Comparison of ENCODE assay signal across 21 cellular contexts in genomic region chr1:94281361-94282142, GRCh38. TPM values are rescaled to one million over a fixed set of nuclear protein-coding genes. Genes with fewer than 3 reads are reported as not detected.
DNase-seq lines count a peak whose midpoint lies in the region; FAIRE-seq and TF ChIP-seq lines count a peak whose summit lies in the region.
"Had no signal": no experiment of that assay in that cellular context is flagged by ENCODE, and none has a peak within 500 bp of the region (broad histone marks: within the 10 kb centered on the region; RNA-seq: fewer than 3 reads in every experiment).

No MANE protein-coding gene starts in this region.

- peak overlapping the region; percentile 21 for H3K27ac ChIP-seq in endothelial cell of umbilical vein (ENCODE audit: insufficient read depth, low read depth, low read length)
- H3K27ac ChIP-seq: epithelial cell of prostate, gastroesophageal sphincter, parathyroid adenoma, upper lobe of right lung had no signal

- dilution Hi-C loops in endothelial cell of umbilical vein (cut with MboI; ENCODE audit: extremely low pct_ligation_motif_present, low sequenced_read_pairs) = no loop called here

- H4K20me1 ChIP-seq in endothelial cell of umbilical vein (replicated peaks; ENCODE audit: control insufficient read depth, extremely low read depth, insufficient read depth, low read length) = no peaks in the 10 kb centered on the region

- peak overlapping the region; percentile 42 for H3K4me2 ChIP-seq in endothelial cell of umbilical vein (ENCODE audit: insufficient read depth, low read length)

- CTCF ChIA-PET in endothelial cell of umbilical vein (lab: Charles Lee) = interaction anchor here (1.3 to 1.6 kb wide), 2 partner anchors 16 to 23 kb away, joined by 3 read pairs; no protein-coding TSS in a partner anchor

- DNase-seq in ELR (ENCODE audit: low read depth) (peak; percentile 55), RCC 7860 (ENCODE audit: low spot score) (peak; percentile 55), endothelial cell of umbilical vein (ENCODE audit: low read depth, low spot score) (no peak), lung microvascular endothelial cell (ENCODE audit: low read depth in 2 of 2) (peak; percentile 45 to 57), DMS79 treated with DMSO at 0.1 percent for 48 hours (lab: John Stamatoyannopoulos, UW) (no peak), hippocampal formation (lab: John Stamatoyannopoulos, UW) (no peak)
- no peak for DNase-seq in activated CD4-positive, alpha-beta T cell treated with anti-CD3 and anti-CD28 coated beads, Interleukin-2, amount 50 U/mL, for 4 hours
- DNase-seq: activated T-cell treated with anti-CD3 and anti-CD28 coated beads, Interleukin-2, amount 50 U/mL, for 1 hour; amniotic stem cell; GOT3; KG1; left cardiac atrium; mesendoderm; naive thymus-derived CD8-positive, alpha-beta T cell; NCI-H524 treated with DMSO at 0.1 percent for 48 hours; RPMI8226; substantia nigra; upper lobe of right lung had no signal

- no peak for TF ChIP-seq POLR2A in endothelial cell of umbilical vein (IDR thresholded peaks at IDR 0.05; ENCODE audit: low read depth, low read length)

- peak overlapping the region; percentile 26 for H2AFZ ChIP-seq in endothelial cell of umbilical vein (ENCODE audit: low read depth, low read length)
- H2AFZ ChIP-seq: parathyroid adenoma had no signal

- intact Hi-C loops in endothelial cell of umbilical vein (cut with micrococcal nuclease) = no loop called here

- TF ChIP-seq CTCF in endothelial cell of umbilical vein (IDR thresholded peaks at IDR 0.05; ENCODE audit: extremely low read depth in 1 of 2, insufficient read depth in 1 of 2, low read depth in 1 of 2, low read length in 2 of 2) = no peak

- no peak overlapping the region for H3K9ac ChIP-seq in endothelial cell of umbilical vein (replicated peaks; ENCODE audit: extremely low read depth, insufficient read depth, low read length)
- H3K9ac ChIP-seq: parathyroid adenoma had no signal

- POLR2A ChIA-PET in endothelial cell of umbilical vein (lab: Charles Lee) = no interaction called here

- no peaks in the 10 kb centered on the region for H3K9me3 ChIP-seq in endothelial cell of umbilical vein (replicated peaks; ENCODE audit: control insufficient read depth, insufficient read depth, low read length)
- H3K9me3 ChIP-seq: gastroesophageal sphincter, upper lobe of right lung had no signal

- no peak overlapping the region for H3K4me3 ChIP-seq in endothelial cell of umbilical vein (replicated peaks in 1 of 3; ENCODE audit: insufficient read depth in 1 of 3, low read depth in 1 of 3, low read length in 3 of 3)
- H3K4me3 ChIP-seq: gastroesophageal sphincter, upper lobe of right lung had no signal

- no peaks in the 10 kb centered on the region for H3K9me1 ChIP-seq in endothelial cell of umbilical vein (replicated peaks; ENCODE audit: control insufficient read depth, extremely low read depth, insufficient read depth, low read length)

- no peaks in the 10 kb centered on the region for H3K79me2 ChIP-seq in endothelial cell of umbilical vein (ENCODE audit: control insufficient read depth, insufficient read depth, low read length)
- H3K79me2 ChIP-seq: parathyroid adenoma had no signal

- no TSS peak for BruUV-seq in endothelial cell of umbilical vein (replicated peaks; lab: Mats Ljungman, UMichigan)

- FAIRE-seq in RCC 7860 (lab: Jason Lieb, UNC) = peak; percentile 33
- FAIRE-seq in endothelial cell of umbilical vein (lab: Jason Lieb, UNC) = peak; percentile 67

- H3K4me1 ChIP-seq in endothelial cell of umbilical vein (ENCODE audit: control insufficient read depth, extremely low read depth, insufficient read depth, low read length) = peaks cover 47% of the 10 kb centered on the region
- H3K4me1 ChIP-seq: parathyroid adenoma had no signal

- no peaks in the 10 kb centered on the region for H3K27me3 ChIP-seq in endothelial cell of umbilical vein (ENCODE audit: control insufficient read depth in 2 of 2, insufficient read depth in 2 of 2, low read length in 2 of 2)
- H3K27me3 ChIP-seq: gastroesophageal sphincter, upper lobe of right lung had no signal

- no peaks in the 10 kb centered on the region for H3K36me3 ChIP-seq in endothelial cell of umbilical vein (ENCODE audit: control insufficient read depth in 2 of 2, extremely low read depth in 1 of 2, insufficient read depth in 2 of 2, low read length in 2 of 2)
- H3K36me3 ChIP-seq: gastroesophageal sphincter, upper lobe of right lung had no signal

TF ChIP-seq in endothelial cell of umbilical vein, 7 proteins besides CTCF, POLR2A, EP300 and RAD21:
- TF ChIP-seq MYC (IDR thresholded peaks at IDR 0.05; ENCODE audit: low read depth, low read length) (no peak), GATA2 (IDR thresholded peaks at IDR 0.05; ENCODE audit: insufficient read depth, insufficient read length, low read depth, low read length) (peak; percentile 18)

RNA-seq across cellular contexts. Expression of gene ARHGAP29, which starts 44.2 kb away (rescaled TPM):
- 199 and 215 TPM in 2 replicates for total RNA-seq in endothelial cell of umbilical vein
- polyA plus RNA-seq in endothelial cell of umbilical vein = 47.2 and 56.3 TPM in 2 replicates
- polyA plus RNA-seq in endothelial cell of umbilical vein (2011; cell fraction: cytosol; rRNA removed) = 59.2 and 63.7 TPM in 2 replicates
- 194 and 251 TPM in 2 replicates for polyA plus RNA-seq in endothelial cell of umbilical vein (2011; cell fraction: nucleus; rRNA removed)
- 93.5 and 141 TPM in 2 replicates for polyA plus RNA-seq in endothelial cell of umbilical vein (2012)
- 189 and 190 TPM in 2 replicates for polyA minus RNA-seq in endothelial cell of umbilical vein
- polyA minus RNA-seq in endothelial cell of umbilical vein (2011; cell fraction: cytosol; rRNA and poly(A)+ RNA removed) = 2.3 TPM
- 458 and 651 TPM in 2 replicates for polyA minus RNA-seq in endothelial cell of umbilical vein (2011; cell fraction: nucleus; rRNA and poly(A)+ RNA removed)
- total RNA-seq in lung microvascular endothelial cell = 144 and 201 TPM in 2 replicates
- total RNA-seq: naive thymus-derived CD8-positive, alpha-beta T cell had no signal
- polyA plus RNA-seq: naive thymus-derived CD8-positive, alpha-beta T cell had no signal

Comparison
In these comparisons a context has a peak if more than half of its experiments do, and no peak if none do; other contexts are left out.
1. DNase-seq: peak in ELR (single experiment), RCC 7860 (single experiment) and lung microvascular endothelial cell (2 of 2); none in endothelial cell of umbilical vein (single experiment), DMS79 treated with DMSO at 0.1 percent for 48 hours (single experiment), hippocampal formation (0 of 2) and activated CD4-positive, alpha-beta T cell treated with anti-CD3 and anti-CD28 coated beads, Interleukin-2, amount 50 U/mL, for 4 hours (0 of 2).